20 cellular contexts compared by ENCODE assay signal in genomic region chr14:55772521-55772920, GRCh38.
DNase-seq lines count a peak whose midpoint lies in the region; ATAC-seq, FAIRE-seq and TF ChIP-seq lines count a peak whose summit lies in the region.
"Had no signal": no experiment of that assay in that cellular context is flagged by ENCODE, and none has a peak within 500 bp of the region (broad histone marks: within the 10 kb centered on the region; RNA-seq: fewer than 3 reads in every experiment).

No MANE protein-coding gene starts in this region.

- peaks cover 8% of the 10 kb centered on the region for H3K9me3 Mint-ChIP-seq in activated CD4-positive, alpha-beta T cell treated with anti-CD3 and anti-CD28 coated beads, Interleukin-2, amount 10 ng/mL, durations not matched to agents 24 days and 14 days
- H3K9me3 Mint-ChIP-seq: CD4-positive, alpha-beta T cell had no signal

- H3K4me1 Mint-ChIP-seq in activated CD4-positive, alpha-beta T cell treated with anti-CD3 and anti-CD28 coated beads, Interleukin-2, amount 10 ng/mL, durations not matched to agents 24 days and 14 days: no peaks in the 10 kb centered on the region
- H3K4me1 Mint-ChIP-seq: H9 had no signal

- peak; percentile 26 for FAIRE-seq in HTR-8/SVneo (lab: Jason Lieb, UNC)
- FAIRE-seq: D721Med, G401.6, GM12891, GM19239, H1 had no signal

- ATAC-seq in HG03097 (IDR thresholded peaks at IDR 0.05; ENCODE audit: low FRiP score, unreplicated experiment): no peak

- H3K36me3 Mint-ChIP-seq in activated CD4-positive, alpha-beta T cell treated with anti-CD3 and anti-CD28 coated beads, Interleukin-2, amount 10 ng/mL, durations not matched to agents 24 days and 14 days (ENCODE audit: low read depth): no peaks in the 10 kb centered on the region

- no peak overlapping the region for H3K4me3 Mint-ChIP-seq in activated CD4-positive, alpha-beta T cell treated with anti-CD3 and anti-CD28 coated beads, Interleukin-2, amount 10 ng/mL, durations not matched to agents 24 days and 14 days
- H3K4me3 Mint-ChIP-seq: CD4-positive, alpha-beta T cell; H9 had no signal

- intact Hi-C loops in A673 (cut with micrococcal nuclease; ENCODE audit: unreplicated experiment): no loop called here
- intact Hi-C loops in activated CD4-positive, alpha-beta T cell treated with anti-CD3 and anti-CD28 coated beads, Interleukin-2, amount 10 ng/mL, durations not matched to agents 24 days and 14 days (cut with micrococcal nuclease): no loop called here

- H3K4me3 ChIP-seq in A673 (ENCODE audit: low read depth, low read length, poor library complexity, severe bottlenecking) (no peak overlapping the region), adipocyte (ENCODE audit: low read length) (no peak overlapping the region)

- POLR2A ChIA-PET in A673 (lab: Charles Lee; ENCODE audit: low non-redundant PET) (no interaction called here), HEK293T (lab: Yijun Ruan, JAX) (no interaction called here)

- no peaks in the 10 kb centered on the region for H3K4me1 ChIP-seq in A673 (ENCODE audit: insufficient read depth, low read length, poor library complexity, severe bottlenecking)
- peaks cover 15% of the 10 kb centered on the region for H3K4me1 ChIP-seq in adipocyte (ENCODE audit: control insufficient read depth, insufficient read depth, low read length)

- CTCF ChIA-PET in A673 (lab: Charles Lee) (no interaction called here), HEK293T (lab: Yijun Ruan, JAX) (no interaction called here)

- no peaks in the 10 kb centered on the region for H3K9me3 ChIP-seq in A673 (ENCODE audit: low read depth, low read length, poor library complexity, severe bottlenecking)
- no peaks in the 10 kb centered on the region for H3K9me3 ChIP-seq in adipocyte (ENCODE audit: control insufficient read depth, low read length)
- H3K9me3 ChIP-seq: Caco-2 had no signal

- no peak overlapping the region for H3K9ac ChIP-seq in adipocyte (ENCODE audit: low read length)

- TF ChIP-seq CTCF in A673 (conservative IDR thresholded peaks at IDR 0.05; ENCODE audit: low read depth, low read length): no peak

- H3K36me3 ChIP-seq in A673 (ENCODE audit: insufficient read depth, low read length, poor library complexity, severe bottlenecking) (no peaks in the 10 kb centered on the region), adipocyte (ENCODE audit: control insufficient read depth, insufficient read depth, low read length, severe bottlenecking) (no peaks in the 10 kb centered on the region)

- no TSS peak for BruUV-seq in A673 (replicated peaks; lab: Mats Ljungman, UMichigan)

- peaks cover 6% of the 10 kb centered on the region for H3K27me3 Mint-ChIP-seq in activated CD4-positive, alpha-beta T cell treated with anti-CD3 and anti-CD28 coated beads, Interleukin-2, amount 10 ng/mL, durations not matched to agents 24 days and 14 days
- H3K27me3 Mint-ChIP-seq: CD4-positive, alpha-beta T cell had no signal

- no peak overlapping the region for H3K27ac ChIP-seq in A673 (ENCODE audit: low read depth, low read length, poor library complexity, severe bottlenecking)
- H3K27ac ChIP-seq: C4-2B, HL-60 had no signal

- H3K27me3 ChIP-seq in A673 (replicated peaks; ENCODE audit: insufficient read depth, low read depth, low read length, poor library complexity): no peaks in the 10 kb centered on the region
- peaks cover 4% of the 10 kb centered on the region for H3K27me3 ChIP-seq in adipocyte (replicated peaks; ENCODE audit: control insufficient read depth, insufficient read depth, low read length)

- no peak overlapping the region for H3K27ac Mint-ChIP-seq in activated CD4-positive, alpha-beta T cell treated with anti-CD3 and anti-CD28 coated beads, Interleukin-2, amount 10 ng/mL, durations not matched to agents 24 days and 14 days
- H3K27ac Mint-ChIP-seq: CD4-positive, alpha-beta T cell; H9 had no signal

- DNase-seq in A673 (ENCODE audit: low spot score): peak; percentile 51
- DNase-seq in HTR-8/SVneo (ENCODE audit: insufficient read length, low spot score): no peak
- peak; percentile 27 for DNase-seq in adipocyte (ENCODE audit: low read depth)
- peak; percentile 35 for DNase-seq in kidney tubule cell (ENCODE audit: low spot score)
- no peak for DNase-seq in activated CD4-positive, alpha-beta T cell treated with anti-CD3 and anti-CD28 coated beads, Interleukin-2, amount 10 ng/mL, durations not matched to agents 24 days and 14 days
- no peak for DNase-seq in NCI-H526 treated with DMSO at 0.1 percent for 48 hours (lab: John Stamatoyannopoulos, UW)
- DNase-seq in HEK293T (ENCODE audit: extremely low spot score): no peak
- DNase-seq: ACHN; Caco-2; CD4-positive, alpha-beta T cell; H9; IMR-90 had no signal

TF ChIP-seq in HEK293T, 16 proteins besides CTCF, POLR2A, EP300 and RAD21:
- no peak for TF ChIP-seq FOXM1 (IDR thresholded peaks at IDR 0.05; ENCODE audit: borderline replicate concordance)
- TF ChIP-seq L3MBTL2 (conservative IDR thresholded peaks at IDR 0.05): no peak
- no peak for TF ChIP-seq LEF1 (IDR thresholded peaks at IDR 0.05; ENCODE audit: borderline replicate concordance)
- TF ChIP-seq NFRKB (IDR thresholded peaks at IDR 0.05): no peak
- no peak for TF ChIP-seq PKNOX1 (IDR thresholded peaks at IDR 0.05)
- TF ChIP-seq SP1 (IDR thresholded peaks at IDR 0.05): no peak
- no peak for TF ChIP-seq ARNT (IDR thresholded peaks at IDR 0.05)
- no peak for TF ChIP-seq BHLHE40 (IDR thresholded peaks at IDR 0.05; ENCODE audit: borderline replicate concordance)
- TF ChIP-seq CTBP1 (IDR thresholded peaks at IDR 0.05; ENCODE audit: borderline replicate concordance): no peak
- TF ChIP-seq TARDBP (IDR thresholded peaks at IDR 0.05): no peak
- TF ChIP-seq ELF4 (IDR thresholded peaks at IDR 0.05): no peak
- no peak for TF ChIP-seq FOXK2 (IDR thresholded peaks at IDR 0.05)
- TF ChIP-seq ZNF384 (IDR thresholded peaks at IDR 0.05): no peak
- no peak for TF ChIP-seq HDGF (IDR thresholded peaks at IDR 0.05; ENCODE audit: borderline replicate concordance)
- no peak for TF ChIP-seq FOXA1 (IDR thresholded peaks at IDR 0.05)
- no peak for TF ChIP-seq SUZ12 (IDR thresholded peaks at IDR 0.05)

Comparison
In these comparisons a context has a peak if more than half of its experiments do, and no peak if none do; other contexts are left out.
1. DNase-seq: peak in A673 (single experiment), adipocyte (single experiment) and kidney tubule cell (single experiment); none in HTR-8/SVneo (single experiment), activated CD4-positive, alpha-beta T cell treated with anti-CD3 and anti-CD28 coated beads, Interleukin-2, amount 10 ng/mL, durations not matched to agents 24 days and 14 days (single experiment), NCI-H526 treated with DMSO at 0.1 percent for 48 hours (single experiment) and HEK293T (single experiment).